Comparison of ENCODE assay signal across 1 cellular context in the genomic region with DNA sequence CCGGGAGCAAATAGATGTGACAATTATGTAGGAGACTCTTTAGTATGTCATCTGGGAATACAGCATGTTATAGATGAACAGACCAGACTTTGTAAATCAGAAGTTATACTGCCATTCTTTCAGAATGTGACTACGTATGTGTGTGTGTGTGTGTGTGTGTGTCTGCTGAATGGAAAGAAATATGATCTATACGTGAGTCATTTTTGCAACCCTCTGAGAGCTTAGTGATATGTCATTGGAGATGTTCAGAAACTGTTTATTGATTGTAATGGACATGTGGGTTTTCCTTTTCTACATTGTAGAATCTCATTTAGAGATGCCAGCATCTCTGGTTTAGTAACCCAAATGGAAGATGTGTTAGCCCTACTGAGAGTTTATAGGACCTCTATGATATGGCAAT.
TF ChIP-seq lines count a peak whose summit lies in the region.

No MANE protein-coding gene starts in this region.

TF ChIP-seq in GM23338, 12 proteins besides CTCF, POLR2A, EP300 and RAD21 (continued from another document):
- TF ChIP-seq ZNF462 (CRISPR knock-in tag; IDR thresholded peaks at IDR 0.05), result no peak
